In genomic region chr16:58732545-58733247, GRCh38 we compare ENCODE assay signal across 8 cellular contexts. TPM values are rescaled to one million over a fixed set of nuclear protein-coding genes. Genes with fewer than 3 reads are reported as not detected.
DNase-seq lines count a peak whose midpoint lies in the region; ATAC-seq and TF ChIP-seq lines count a peak whose summit lies in the region.

No MANE protein-coding gene starts in this region.

- DNase-seq in D341Med (ENCODE audit: low spot score) (peak; percentile 31), GM20000 (ENCODE audit: low spot score) (peak; percentile 60), astrocyte of the cerebellum (ENCODE audit: low read depth) (no peak), lower lobe of right lung (no peak), type B pancreatic cell (ENCODE audit: extremely low spot score, unreplicated experiment) (no peak), NCI-H1092 (lab: John Stamatoyannopoulos, UW) (no peak), NOMO-1 (lab: John Stamatoyannopoulos, UW; ENCODE audit: unreplicated experiment in 2 of 2) (no peak)

- H3K4me1 ChIP-seq in HUES48 (ENCODE audit: control insufficient read depth, insufficient read depth, low read length): peaks cover 8% of the 10 kb centered on the region; the same call in 1 of the 2 replicates
- peaks cover 16% of the 10 kb centered on the region for H3K4me1 ChIP-seq in lower lobe of right lung

- peaks cover 3% of the 10 kb centered on the region for H3K36me3 Mint-ChIP-seq in type B pancreatic cell

- H3K4me1 Mint-ChIP-seq in type B pancreatic cell (ENCODE audit: unreplicated experiment): peaks cover 10% of the 10 kb centered on the region

- H3K9me3 Mint-ChIP-seq in type B pancreatic cell: no peaks in the 10 kb centered on the region

- in situ Hi-C loops in astrocyte of the cerebellum (cut with HindIII; ENCODE audit: low sequenced_read_pairs): no loop called here

- peak overlapping the region; percentile 82 for H3K27ac Mint-ChIP-seq in type B pancreatic cell

- H3K4me3 ChIP-seq in HUES48 (ENCODE audit: low read depth, low read length): peak overlapping the region; percentile 95
- H3K4me3 ChIP-seq in astrocyte of the cerebellum (ENCODE audit: low read depth, low read length): peak overlapping the region; percentile 81
- H3K4me3 ChIP-seq in lower lobe of right lung: peak overlapping the region; percentile 69

- H3K36me3 ChIP-seq in HUES48 (ENCODE audit: control insufficient read depth, insufficient read depth, low read length) (peaks cover 19% of the 10 kb centered on the region), lower lobe of right lung (no peaks in the 10 kb centered on the region)

- peak overlapping the region; percentile 90 for H3K4me3 Mint-ChIP-seq in type B pancreatic cell

- ATAC-seq in lower lobe of right lung: no peak

- H3K27me3 ChIP-seq in HUES48 (ENCODE audit: control insufficient read depth, insufficient read depth, low read length) (no peaks in the 10 kb centered on the region), lower lobe of right lung (ENCODE audit: low read depth) (no peaks in the 10 kb centered on the region)

- no peak for TF ChIP-seq CTCF in GM20000 (IDR thresholded peaks at IDR 0.05; ENCODE audit: extremely low read depth, missing control alignments)
- no peak for TF ChIP-seq CTCF in astrocyte of the cerebellum (IDR thresholded peaks at IDR 0.05; ENCODE audit: low read depth, low read length, missing control alignments)
- no peak for TF ChIP-seq CTCF in lower lobe of right lung (IDR thresholded peaks at IDR 0.05)
- TF ChIP-seq CTCF in type B pancreatic cell (conservative IDR thresholded peaks at IDR 0.05): no peak

- no peaks in the 10 kb centered on the region for H3K27me3 Mint-ChIP-seq in type B pancreatic cell

- H3K9ac ChIP-seq in HUES48 (ENCODE audit: low read depth, low read length): peak overlapping the region; percentile 95

- H3K9me3 ChIP-seq in HUES48 (ENCODE audit: control insufficient read depth, insufficient read depth, low read length) (no peaks in the 10 kb centered on the region), lower lobe of right lung (no peaks in the 10 kb centered on the region)

- H3K27ac ChIP-seq in HUES48 (ENCODE audit: low read depth, low read length) (no peak overlapping the region), lower lobe of right lung (peak overlapping the region; percentile 71)

- intact Hi-C loops in lower lobe of right lung (cut with DNase I): no loop called here

RNA-seq across cellular contexts. Expression of gene GOT2, which starts 1.4 kb away (rescaled TPM):
- total RNA-seq in lower lobe of right lung (50.7 TPM), type B pancreatic cell (ENCODE audit: low replicate concordance) (89.7 and 104 TPM in 2 replicates)

RNA-seq across cellular contexts. Expression of gene SLC38A7, which starts 48.1 kb away (rescaled TPM):
- total RNA-seq in lower lobe of right lung: 20.7 TPM
- 28.1 and 31.6 TPM in 2 replicates for total RNA-seq in type B pancreatic cell (ENCODE audit: low replicate concordance)

Comparison
In these comparisons a context has a peak if more than half of its experiments do, and no peak if none do; other contexts are left out.
1. DNase-seq: peak in D341Med (single experiment) and GM20000 (single experiment); none in astrocyte of the cerebellum (single experiment), lower lobe of right lung (single experiment), type B pancreatic cell (single experiment), NCI-H1092 (single experiment) and NOMO-1 (0 of 2).
2. Peak in every context shown above with its lines, with median percentiles within 50 percentile points of each other: H3K4me3 ChIP-seq.